ENCODE assay signal across 8 cellular contexts in genomic region chr15:44726136-44726535, GRCh38. TPM values are rescaled to one million over a fixed set of nuclear protein-coding genes. Genes with fewer than 3 reads are reported as not detected.
DNase-seq lines count a peak whose midpoint lies in the region; ATAC-seq lines count a peak whose summit lies in the region.

No MANE protein-coding gene starts in this region.

- H3K27me3 Mint-ChIP-seq in central memory CD8-positive, alpha-beta T cell = no peaks in the 10 kb centered on the region
- H3K27me3 Mint-ChIP-seq in naive thymus-derived CD8-positive, alpha-beta T cell = no peaks in the 10 kb centered on the region

- POLR2A ChIA-PET in naive thymus-derived CD8-positive, alpha-beta T cell (lab: Charles Lee) = interaction anchor here (0.6 to 22.5 kb wide), 10 partner anchors 11 to 189 kb away, joined by 3 to 1743 read pairs (median 14); partner anchors contain the start of genes B2M, EIF3J, PATL2 and SPG11

- peak overlapping the region; percentile 98 for H3K27ac Mint-ChIP-seq in central memory CD8-positive, alpha-beta T cell (ENCODE audit: low read depth)
- peak overlapping the region; percentile 98 to 100 (median 99) for H3K27ac Mint-ChIP-seq in naive thymus-derived CD8-positive, alpha-beta T cell

- H3K4me1 Mint-ChIP-seq in central memory CD8-positive, alpha-beta T cell = peaks cover 65% of the 10 kb centered on the region
- peaks cover 23 to 83% (median 69%) of the 10 kb centered on the region in 4 donors for H3K4me1 Mint-ChIP-seq in naive thymus-derived CD8-positive, alpha-beta T cell

- peaks cover 23% of the 10 kb centered on the region for H3K36me3 Mint-ChIP-seq in central memory CD8-positive, alpha-beta T cell (ENCODE audit: insufficient read depth)
- H3K36me3 Mint-ChIP-seq in naive thymus-derived CD8-positive, alpha-beta T cell = peaks cover 0 to under 1% (median 0%) of the 10 kb centered on the region in 3 donors

- no peak for ATAC-seq in central memory CD8-positive, alpha-beta T cell (replicated peaks; ENCODE audit: extremely low read depth, poor library complexity, severe bottlenecking)
- ATAC-seq in naive thymus-derived CD8-positive, alpha-beta T cell = peak in 1 of 2 donors; percentile 12
- ATAC-seq in HG02840 (IDR thresholded peaks at IDR 0.05; ENCODE audit: low FRiP score, unreplicated experiment) = no peak

- DNase-seq in CD1c-positive myeloid dendritic cell (ENCODE audit: extremely low spot score) (peak; percentile 51), NAMALWA (ENCODE audit: low spot score) (peak; percentile 76), NCI-H1092 (lab: John Stamatoyannopoulos, UW) (no peak), NCI-H1048 (lab: John Stamatoyannopoulos, UW) (no peak), COR-L47 (lab: John Stamatoyannopoulos, UW) (no peak)
- no peak for DNase-seq in central memory CD8-positive, alpha-beta T cell (ENCODE audit: low spot score in 2 of 2)
- no peak for DNase-seq in naive thymus-derived CD8-positive, alpha-beta T cell

- H3K4me3 Mint-ChIP-seq in central memory CD8-positive, alpha-beta T cell = peak overlapping the region; percentile 80
- H3K4me3 Mint-ChIP-seq in naive thymus-derived CD8-positive, alpha-beta T cell = peak overlapping the region; percentile 89 to 100 (median 94)

- no peaks in the 10 kb centered on the region for H3K9me3 Mint-ChIP-seq in central memory CD8-positive, alpha-beta T cell
- H3K9me3 Mint-ChIP-seq in naive thymus-derived CD8-positive, alpha-beta T cell = no peaks in the 10 kb centered on the region

RNA-seq across cellular contexts. Expression of gene TRIM69, which starts 10.2 kb away (rescaled TPM):
- 10 to 100 TPM; 28.9 to 34.9 TPM for total RNA-seq in naive thymus-derived CD8-positive, alpha-beta T cell
- 10 to 100 TPM; 29.4 to 33.0 (median 31.6) TPM for polyA plus RNA-seq in naive thymus-derived CD8-positive, alpha-beta T cell

RNA-seq across cellular contexts. Expression of gene B2M, which starts 14.8 kb away (rescaled TPM):
- total RNA-seq in naive thymus-derived CD8-positive, alpha-beta T cell = 1,000 to 10,000 TPM; 6,403 to 7,046 TPM
- polyA plus RNA-seq in naive thymus-derived CD8-positive, alpha-beta T cell = over 10,000 TPM; 25,152 to 39,550 (median 31,716) TPM

RNA-seq across cellular contexts. Expression of gene PATL2, which starts 15.0 kb away (rescaled TPM):
- 10 to 100 TPM; 69.4 to 69.9 TPM for total RNA-seq in naive thymus-derived CD8-positive, alpha-beta T cell
- 10 to 100 TPM in 2 of 3 donors, 1 to 10 TPM in 1; 7.2 to 21.8 (median 12.4) TPM for polyA plus RNA-seq in naive thymus-derived CD8-positive, alpha-beta T cell

Comparison
In these comparisons a context has a peak if more than half of its experiments do, and no peak if none do; other contexts are left out.
1. DNase-seq: peak in CD1c-positive myeloid dendritic cell (single experiment) and NAMALWA (single experiment); none in central memory CD8-positive, alpha-beta T cell (0 of 2), naive thymus-derived CD8-positive, alpha-beta T cell (0 of 10), NCI-H1092 (single experiment), NCI-H1048 (single experiment) and COR-L47 (single experiment).